Comparison of ENCODE assay signal across 1 cellular context in the genomic region with DNA sequence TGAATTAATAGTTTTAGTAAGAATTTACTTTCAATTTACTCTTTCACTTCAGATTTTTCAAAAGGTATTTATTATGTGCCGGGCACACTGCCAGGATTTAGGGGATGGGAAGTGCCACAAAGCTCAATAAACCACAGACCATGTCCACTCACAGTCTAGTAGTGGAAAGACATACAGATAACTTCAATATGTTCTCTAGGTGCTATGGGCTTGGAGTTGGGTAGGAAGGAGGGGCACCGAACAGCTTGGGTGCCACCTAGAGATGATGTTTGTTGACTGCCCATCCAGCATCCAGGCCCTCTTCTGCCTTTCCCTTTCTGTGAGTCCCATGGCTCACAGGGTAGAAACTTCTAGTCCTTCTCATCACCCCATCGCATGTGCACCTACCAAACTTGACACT.
TF ChIP-seq lines count a peak whose summit lies in the region.

No MANE protein-coding gene starts in this region.

TF ChIP-seq in GM23338, 12 proteins besides CTCF, POLR2A, EP300 and RAD21 (continued from another document):
- TF ChIP-seq, protein P1, sequence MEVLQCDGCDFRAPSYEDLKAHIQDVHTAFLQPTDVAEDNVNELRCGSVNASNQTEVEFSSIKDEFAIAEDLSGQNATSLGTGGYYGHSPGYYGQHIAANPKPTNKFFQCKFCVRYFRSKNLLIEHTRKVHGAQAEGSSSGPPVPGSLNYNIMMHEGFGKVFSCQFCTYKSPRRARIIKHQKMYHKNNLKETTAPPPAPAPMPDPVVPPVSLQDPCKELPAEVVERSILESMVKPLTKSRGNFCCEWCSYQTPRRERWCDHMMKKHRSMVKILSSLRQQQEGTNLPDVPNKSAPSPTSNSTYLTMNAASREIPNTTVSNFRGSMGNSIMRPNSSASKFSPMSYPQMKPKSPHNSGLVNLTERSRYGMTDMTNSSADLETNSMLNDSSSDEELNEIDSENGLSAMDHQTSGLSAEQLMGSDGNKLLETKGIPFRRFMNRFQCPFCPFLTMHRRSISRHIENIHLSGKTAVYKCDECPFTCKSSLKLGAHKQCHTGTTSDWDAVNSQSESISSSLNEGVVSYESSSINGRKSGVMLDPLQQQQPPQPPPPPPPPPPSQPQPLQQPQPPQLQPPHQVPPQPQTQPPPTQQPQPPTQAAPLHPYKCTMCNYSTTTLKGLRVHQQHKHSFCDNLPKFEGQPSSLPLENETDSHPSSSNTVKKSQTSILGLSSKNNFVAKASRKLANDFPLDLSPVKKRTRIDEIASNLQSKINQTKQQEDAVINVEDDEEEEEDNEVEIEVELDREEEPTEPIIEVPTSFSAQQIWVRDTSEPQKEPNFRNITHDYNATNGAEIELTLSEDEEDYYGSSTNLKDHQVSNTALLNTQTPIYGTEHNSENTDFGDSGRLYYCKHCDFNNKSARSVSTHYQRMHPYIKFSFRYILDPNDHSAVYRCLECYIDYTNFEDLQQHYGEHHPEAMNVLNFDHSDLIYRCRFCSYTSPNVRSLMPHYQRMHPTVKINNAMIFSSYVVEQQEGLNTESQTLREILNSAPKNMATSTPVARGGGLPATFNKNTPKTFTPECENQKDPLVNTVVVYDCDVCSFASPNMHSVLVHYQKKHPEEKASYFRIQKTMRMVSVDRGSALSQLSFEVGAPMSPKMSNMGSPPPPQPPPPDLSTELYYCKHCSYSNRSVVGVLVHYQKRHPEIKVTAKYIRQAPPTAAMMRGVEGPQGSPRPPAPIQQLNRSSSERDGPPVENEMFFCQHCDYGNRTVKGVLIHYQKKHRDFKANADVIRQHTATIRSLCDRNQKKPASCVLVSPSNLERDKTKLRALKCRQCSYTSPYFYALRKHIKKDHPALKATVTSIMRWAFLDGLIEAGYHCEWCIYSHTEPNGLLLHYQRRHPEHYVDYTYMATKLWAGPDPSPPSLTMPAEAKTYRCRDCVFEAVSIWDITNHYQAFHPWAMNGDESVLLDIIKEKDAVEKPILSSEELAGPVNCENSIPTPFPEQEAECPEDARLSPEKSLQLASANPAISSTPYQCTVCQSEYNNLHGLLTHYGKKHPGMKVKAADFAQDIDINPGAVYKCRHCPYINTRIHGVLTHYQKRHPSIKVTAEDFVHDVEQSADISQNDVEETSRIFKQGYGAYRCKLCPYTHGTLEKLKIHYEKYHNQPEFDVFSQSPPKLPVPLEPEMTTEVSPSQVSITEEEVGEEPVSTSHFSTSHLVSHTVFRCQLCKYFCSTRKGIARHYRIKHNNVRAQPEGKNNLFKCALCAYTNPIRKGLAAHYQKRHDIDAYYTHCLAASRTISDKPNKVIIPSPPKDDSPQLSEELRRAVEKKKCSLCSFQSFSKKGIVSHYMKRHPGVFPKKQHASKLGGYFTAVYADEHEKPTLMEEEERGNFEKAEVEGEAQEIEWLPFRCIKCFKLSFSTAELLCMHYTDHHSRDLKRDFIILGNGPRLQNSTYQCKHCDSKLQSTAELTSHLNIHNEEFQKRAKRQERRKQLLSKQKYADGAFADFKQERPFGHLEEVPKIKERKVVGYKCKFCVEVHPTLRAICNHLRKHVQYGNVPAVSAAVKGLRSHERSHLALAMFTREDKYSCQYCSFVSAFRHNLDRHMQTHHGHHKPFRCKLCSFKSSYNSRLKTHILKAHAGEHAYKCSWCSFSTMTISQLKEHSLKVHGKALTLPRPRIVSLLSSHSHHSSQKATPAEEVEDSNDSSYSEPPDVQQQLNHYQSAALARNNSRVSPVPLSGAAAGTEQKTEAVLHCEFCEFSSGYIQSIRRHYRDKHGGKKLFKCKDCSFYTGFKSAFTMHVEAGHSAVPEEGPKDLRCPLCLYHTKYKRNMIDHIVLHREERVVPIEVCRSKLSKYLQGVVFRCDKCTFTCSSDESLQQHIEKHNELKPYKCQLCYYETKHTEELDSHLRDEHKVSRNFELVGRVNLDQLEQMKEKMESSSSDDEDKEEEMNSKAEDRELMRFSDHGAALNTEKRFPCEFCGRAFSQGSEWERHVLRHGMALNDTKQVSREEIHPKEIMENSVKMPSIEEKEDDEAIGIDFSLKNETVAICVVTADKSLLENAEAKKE (CRISPR knock-in tag; IDR thresholded peaks at IDR 0.05), result no peak
- TF ChIP-seq JUNB (IDR thresholded peaks at IDR 0.05; ENCODE audit: unreplicated experiment), result no peak
- TF ChIP-seq STAT1 (IDR thresholded peaks at IDR 0.05; ENCODE audit: unreplicated experiment), result no peak
- TF ChIP-seq ZNF114 (CRISPR knock-in tag; IDR thresholded peaks at IDR 0.05), result no peak
- TF ChIP-seq, protein P2, sequence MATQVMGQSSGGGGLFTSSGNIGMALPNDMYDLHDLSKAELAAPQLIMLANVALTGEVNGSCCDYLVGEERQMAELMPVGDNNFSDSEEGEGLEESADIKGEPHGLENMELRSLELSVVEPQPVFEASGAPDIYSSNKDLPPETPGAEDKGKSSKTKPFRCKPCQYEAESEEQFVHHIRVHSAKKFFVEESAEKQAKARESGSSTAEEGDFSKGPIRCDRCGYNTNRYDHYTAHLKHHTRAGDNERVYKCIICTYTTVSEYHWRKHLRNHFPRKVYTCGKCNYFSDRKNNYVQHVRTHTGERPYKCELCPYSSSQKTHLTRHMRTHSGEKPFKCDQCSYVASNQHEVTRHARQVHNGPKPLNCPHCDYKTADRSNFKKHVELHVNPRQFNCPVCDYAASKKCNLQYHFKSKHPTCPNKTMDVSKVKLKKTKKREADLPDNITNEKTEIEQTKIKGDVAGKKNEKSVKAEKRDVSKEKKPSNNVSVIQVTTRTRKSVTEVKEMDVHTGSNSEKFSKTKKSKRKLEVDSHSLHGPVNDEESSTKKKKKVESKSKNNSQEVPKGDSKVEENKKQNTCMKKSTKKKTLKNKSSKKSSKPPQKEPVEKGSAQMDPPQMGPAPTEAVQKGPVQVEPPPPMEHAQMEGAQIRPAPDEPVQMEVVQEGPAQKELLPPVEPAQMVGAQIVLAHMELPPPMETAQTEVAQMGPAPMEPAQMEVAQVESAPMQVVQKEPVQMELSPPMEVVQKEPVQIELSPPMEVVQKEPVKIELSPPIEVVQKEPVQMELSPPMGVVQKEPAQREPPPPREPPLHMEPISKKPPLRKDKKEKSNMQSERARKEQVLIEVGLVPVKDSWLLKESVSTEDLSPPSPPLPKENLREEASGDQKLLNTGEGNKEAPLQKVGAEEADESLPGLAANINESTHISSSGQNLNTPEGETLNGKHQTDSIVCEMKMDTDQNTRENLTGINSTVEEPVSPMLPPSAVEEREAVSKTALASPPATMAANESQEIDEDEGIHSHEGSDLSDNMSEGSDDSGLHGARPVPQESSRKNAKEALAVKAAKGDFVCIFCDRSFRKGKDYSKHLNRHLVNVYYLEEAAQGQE (IDR thresholded peaks at IDR 0.05; ENCODE audit: unreplicated experiment), result no peak
- TF ChIP-seq ZNF331 (CRISPR knock-in tag; IDR thresholded peaks at IDR 0.05; ENCODE audit: low read depth), result no peak
- TF ChIP-seq POLR2AphosphoS5 (IDR thresholded peaks at IDR 0.05; ENCODE audit: low read depth), result no peak
TF ChIP-seq in GM23338: peak in this region for 0.
